8 cellular contexts compared by ENCODE assay signal in genomic region chr19:7871530-7872305, GRCh38. TPM values are rescaled to one million over a fixed set of nuclear protein-coding genes. Genes with fewer than 3 reads are reported as not detected.
DNase-seq lines count a peak whose midpoint lies in the region; ATAC-seq and TF ChIP-seq lines count a peak whose summit lies in the region.

No MANE protein-coding gene starts in this region.

- H2AFZ ChIP-seq in IMR-90 (replicated peaks; ENCODE audit: low read length, poor library complexity), result peak overlapping the region; percentile 95

- H2BK5ac ChIP-seq in IMR-90 (ENCODE audit: low read depth, low read length, poor library complexity, severe bottlenecking), result no peak overlapping the region

- TF ChIP-seq RAD21 in IMR-90 (IDR thresholded peaks at IDR 0.05; ENCODE audit: low read length), result no peak; the same call in 1 of the 2 replicates

- CTCF ChIA-PET in CD8-positive, alpha-beta memory T cell (lab: Charles Lee), result no interaction called here
- CTCF ChIA-PET in IMR-90 (lab: Yijun Ruan, JAX), result no interaction called here

- no peaks in the 10 kb centered on the region for H3K9me1 ChIP-seq in IMR-90 (ENCODE audit: insufficient read depth, low read length)

- H3K27me3 ChIP-seq in CD8-positive, alpha-beta memory T cell (ENCODE audit: insufficient read depth, low read length, poor library complexity, severe bottlenecking), result peaks cover 24% of the 10 kb centered on the region
- H3K27me3 ChIP-seq in IMR-90 (ENCODE audit: control insufficient read depth, insufficient read depth, low read length) (peaks cover 35% of the 10 kb centered on the region), SJSA1 (replicated peaks) (peaks cover 39% of the 10 kb centered on the region)

- intact Hi-C loops in IMR-90 (cut with micrococcal nuclease), result no loop called here

- peak overlapping the region; percentile 24 to 83 (median 67) for H3K4me3 Mint-ChIP-seq in CD8-positive, alpha-beta memory T cell

- no peaks in the 10 kb centered on the region for H3K36me3 Mint-ChIP-seq in CD8-positive, alpha-beta memory T cell

- no peaks in the 10 kb centered on the region for H3K9me3 ChIP-seq in CD8-positive, alpha-beta memory T cell (ENCODE audit: low read length)
- H3K9me3 ChIP-seq in IMR-90 (ENCODE audit: control insufficient read depth, insufficient read depth, low read length) (no peaks in the 10 kb centered on the region), SJSA1 (replicated peaks) (no peaks in the 10 kb centered on the region; the same call in 1 of the 2 replicates)

- TF ChIP-seq CTCF in IMR-90 (conservative IDR thresholded peaks at IDR 0.05; ENCODE audit: low read depth, low read length) (no peak), foreskin fibroblast (IDR thresholded peaks at IDR 0.05; ENCODE audit: low read depth, low read length) (no peak)

- 0 out of 2 replicates have a peak overlapping the region, but pooled peaks have one; percentile 19 for H3K4ac ChIP-seq in IMR-90 (ENCODE audit: low read depth, low read length)

- no TSS peak for BruUV-seq in IMR-90 (replicated peaks; lab: Mats Ljungman, UMichigan)

- peak overlapping the region; percentile 57 for H3K4me2 ChIP-seq in IMR-90 (ENCODE audit: low read depth, low read length)

- H3K14ac ChIP-seq in IMR-90 (replicated peaks; ENCODE audit: low read depth, low read length), result no peak overlapping the region; the same call in 1 of the 2 replicates

- H3K4me1 ChIP-seq in CD8-positive, alpha-beta memory T cell (ENCODE audit: insufficient read depth, low read length), result peaks cover 31% of the 10 kb centered on the region
- peaks cover 16% of the 10 kb centered on the region for H3K4me1 ChIP-seq in IMR-90 (ENCODE audit: control insufficient read depth, insufficient read depth, low read length)
- H3K4me1 ChIP-seq in SJSA1 (replicated peaks), result peaks cover 28% of the 10 kb centered on the region

- ATAC-seq in IMR-90 (ENCODE audit: low read depth), result peak; percentile 75
- ATAC-seq in HG03378 (IDR thresholded peaks at IDR 0.05; ENCODE audit: unreplicated experiment), result no peak

- peaks cover 19 to 34% of the 10 kb centered on the region in 2 donors for H3K27me3 Mint-ChIP-seq in CD8-positive, alpha-beta memory T cell

- H4K5ac ChIP-seq in IMR-90 (ENCODE audit: low read depth, low read length), result no peak overlapping the region

- no peak overlapping the region for H2AK5ac ChIP-seq in IMR-90 (ENCODE audit: low read depth, low read length)

- H3K27ac Mint-ChIP-seq in CD8-positive, alpha-beta memory T cell, result peak overlapping the region in 4 of 8 donors; percentile 14 to 31 (median 22)

- no peak for TF ChIP-seq POLR2A in IMR-90 (IDR thresholded peaks at IDR 0.05; ENCODE audit: low read depth, low read length)

- DNase-seq in CD8-positive, alpha-beta memory T cell, result peak; percentile 72 to 87 (median 82)
- DNase-seq in IMR-90, result peak; percentile 85
- peak; percentile 85 to 91 for DNase-seq in SJSA1 (ENCODE audit: low read depth in 1 of 2, low spot score in 2 of 2)
- DNase-seq in activated gamma-delta T cell treated with Interleukin-2 at 50 U/mL for 16 hours, result peak; percentile 71
- DNase-seq in foreskin fibroblast, result peak; percentile 87 to 95
- peak; percentile 62 for DNase-seq in non-pigmented ciliary epithelial cell (ENCODE audit: low read depth)
- peak; percentile 77 for DNase-seq in stromal cell of bone marrow (ENCODE audit: low read depth)

- POLR2A ChIA-PET in CD8-positive, alpha-beta memory T cell (lab: Charles Lee), result no interaction called here
- POLR2A ChIA-PET in IMR-90 (lab: Charles Lee; ENCODE audit: unreplicated experiment), result no interaction called here

- H2BK120ac ChIP-seq in IMR-90 (ENCODE audit: low read depth, low read length), result peak overlapping the region; percentile 60; the same call in 1 of the 2 replicates

- peaks cover 26 to 46% (median 28%) of the 10 kb centered on the region in 3 donors for H3K4me1 Mint-ChIP-seq in CD8-positive, alpha-beta memory T cell

- H2BK20ac ChIP-seq in IMR-90 (ENCODE audit: low read depth, low read length), result no peak overlapping the region

- H4K91ac ChIP-seq in IMR-90 (ENCODE audit: insufficient read depth, low read depth, low read length), result 0 out of 2 replicates have a peak overlapping the region, but pooled peaks have one; percentile 42

- peak overlapping the region in 1 of 2 experiments; percentile 83; a peak in 1 of 4 replicates for H4K8ac ChIP-seq in IMR-90 (ENCODE audit: low read depth in 2 of 2, low read length in 2 of 2)

- 9% methylated on average over 18 of the region's 30 CpGs; no CpG with 5 or more reads in 1 of the 2 experiments for WGBS in IMR-90 (ENCODE audit: extremely low coverage in 2 of 2, insufficient read length in 1 of 2), 2 experiments

- H4K20me1 ChIP-seq in IMR-90 (ENCODE audit: insufficient read depth, low read length), result peaks cover 8% of the 10 kb centered on the region

- H3K9ac ChIP-seq in IMR-90 (ENCODE audit: low read depth, low read length), result 0 out of 2 replicates have a peak overlapping the region, but pooled peaks have one; percentile 24

- peaks cover 0 to 2% (median 0%) of the 10 kb centered on the region in 5 donors for H3K9me3 Mint-ChIP-seq in CD8-positive, alpha-beta memory T cell

- dilution Hi-C loops in IMR-90 (cut with HindIII; ENCODE audit: low sequenced_read_pairs, unreplicated experiment), result no loop called here

- H2BK15ac ChIP-seq in IMR-90 (ENCODE audit: low read depth, low read length), result no peak overlapping the region

- no peak overlapping the region for H3K56ac ChIP-seq in IMR-90 (ENCODE audit: extremely low read depth, insufficient read depth, low read length)

- no peak overlapping the region for H3K18ac ChIP-seq in IMR-90 (ENCODE audit: low read depth, low read length)

- in situ Hi-C loops in IMR-90 (cut with MboI; ENCODE audit: low sequenced_read_pairs), result no loop called here

- H3K23ac ChIP-seq in IMR-90 (ENCODE audit: low read depth, low read length), result no peak overlapping the region

- H3K4me3 ChIP-seq in CD8-positive, alpha-beta memory T cell (ENCODE audit: low read length), result peak overlapping the region; percentile 39
- peak overlapping the region; percentile 30 for H3K4me3 ChIP-seq in IMR-90 (ENCODE audit: insufficient read depth, low read depth, low read length)
- H3K4me3 ChIP-seq in SJSA1, result no peak overlapping the region
- peak overlapping the region; percentile 43 to 56 for H3K4me3 ChIP-seq in foreskin fibroblast (ENCODE audit: low read depth in 1 of 2, low read length in 2 of 2)

- peak overlapping the region; percentile 34 for H2AK9ac ChIP-seq in IMR-90 (replicated peaks; ENCODE audit: low read depth, low read length, poor library complexity)

- no peaks in the 10 kb centered on the region for H3K79me1 ChIP-seq in IMR-90 (ENCODE audit: low read depth in 1 of 2, low read length in 2 of 2)

- peak overlapping the region; percentile 57 for H3K27ac ChIP-seq in CD8-positive, alpha-beta memory T cell (ENCODE audit: low read depth, low read length)
- H3K27ac ChIP-seq in IMR-90 (ENCODE audit: insufficient read depth, low read length), result peak overlapping the region; percentile 38; the same call in 1 of the 2 replicates
- no peak overlapping the region for H3K27ac ChIP-seq in SJSA1

- H3K36me3 ChIP-seq in CD8-positive, alpha-beta memory T cell (ENCODE audit: insufficient read depth, low read length), result no peaks in the 10 kb centered on the region
- H3K36me3 ChIP-seq in IMR-90 (ENCODE audit: control insufficient read depth, insufficient read depth, low read length), result no peaks in the 10 kb centered on the region
- H3K36me3 ChIP-seq in SJSA1, result no peaks in the 10 kb centered on the region

TF ChIP-seq in IMR-90, 13 proteins besides CTCF, POLR2A, EP300 and RAD21 (continues in another document):
- TF ChIP-seq RCOR1 (IDR thresholded peaks at IDR 0.05; ENCODE audit: insufficient replicate concordance, low read length), result no peak

RNA-seq across cellular contexts. Expression of gene PRR36, which starts 2.5 kb away (rescaled TPM):
- not detected for total RNA-seq in CD8-positive, alpha-beta memory T cell
- polyA plus RNA-seq in CD8-positive, alpha-beta memory T cell, result not detected
- not detected in 2 replicates for total RNA-seq in IMR-90 (2012; rRNA removed)
- polyA plus RNA-seq in IMR-90 (2012; rRNA removed), result 0.02 and 0.06 TPM in 2 replicates
- polyA plus RNA-seq in IMR-90 (2012; cell fraction: cytosol; rRNA removed), result 0.05 and 0.21 TPM in 2 replicates
- 0.09 and 0.29 TPM in 2 replicates for polyA plus RNA-seq in IMR-90 (2012; cell fraction: nucleus; rRNA removed; ENCODE audit: low replicate concordance)
- total RNA-seq in SJSA1 (2014; rRNA removed; shearing (Covaris generic)), result not detected in 2 replicates

RNA-seq across cellular contexts. Expression of gene LRRC8E, which starts 16.6 kb away (rescaled TPM):
- total RNA-seq in CD8-positive, alpha-beta memory T cell, result not detected
- polyA plus RNA-seq in CD8-positive, alpha-beta memory T cell, result not detected
- total RNA-seq in IMR-90 (2012; rRNA removed), result 6.9 and 7.2 TPM in 2 replicates
- polyA plus RNA-seq in IMR-90 (2012; rRNA removed), result 6.4 and 6.9 TPM in 2 replicates
- 4.1 and 5.4 TPM in 2 replicates for polyA plus RNA-seq in IMR-90 (2012; cell fraction: cytosol; rRNA removed)
- 4.1 and 7.1 TPM in 2 replicates for polyA plus RNA-seq in IMR-90 (2012; cell fraction: nucleus; rRNA removed; ENCODE audit: low replicate concordance)
- total RNA-seq in SJSA1 (2014; rRNA removed; shearing (Covaris generic)), result 1.9 and 2.1 TPM in 2 replicates

RNA-seq across cellular contexts. Expression of gene MAP2K7, which starts 32.0 kb away (rescaled TPM):
- 10 to 100 TPM; 35.9 to 38.3 TPM for total RNA-seq in CD8-positive, alpha-beta memory T cell
- 2.0 TPM for polyA plus RNA-seq in CD8-positive, alpha-beta memory T cell
- 3.9 and 4.1 TPM in 2 replicates for total RNA-seq in IMR-90 (2012; rRNA removed)
- polyA plus RNA-seq in IMR-90 (2012; rRNA removed), result 15.6 TPM in 2 replicates
- 4.4 and 11.5 TPM in 2 replicates for polyA plus RNA-seq in IMR-90 (2012; cell fraction: cytosol; rRNA removed)
- 49.0 and 68.0 TPM in 2 replicates for polyA plus RNA-seq in IMR-90 (2012; cell fraction: nucleus; rRNA removed; ENCODE audit: low replicate concordance)
- total RNA-seq in SJSA1 (2014; rRNA removed; shearing (Covaris generic)), result 3.2 and 9.7 TPM in 2 replicates

RNA-seq across cellular contexts. Expression of gene EVI5L, which starts 41.7 kb away (rescaled TPM):
- 1 to 10 TPM; 6.7 to 7.4 TPM for total RNA-seq in CD8-positive, alpha-beta memory T cell
- polyA plus RNA-seq in CD8-positive, alpha-beta memory T cell, result 2.9 TPM
- total RNA-seq in IMR-90 (2012; rRNA removed), result 12.7 and 15.0 TPM in 2 replicates
- polyA plus RNA-seq in IMR-90 (2012; rRNA removed), result 14.6 and 15.0 TPM in 2 replicates
- polyA plus RNA-seq in IMR-90 (2012; cell fraction: cytosol; rRNA removed), result 13.6 and 18.5 TPM in 2 replicates
- 21.0 and 37.0 TPM in 2 replicates for polyA plus RNA-seq in IMR-90 (2012; cell fraction: nucleus; rRNA removed; ENCODE audit: low replicate concordance)
- 15.6 and 16.3 TPM in 2 replicates for total RNA-seq in SJSA1 (2014; rRNA removed; shearing (Covaris generic))

RNA-seq across cellular contexts. Expression of gene TGFBR3L, which starts 42.9 kb away (rescaled TPM):
- total RNA-seq in CD8-positive, alpha-beta memory T cell, result 1 to 10 TPM; 7.7 to 8.6 TPM
- polyA plus RNA-seq in CD8-positive, alpha-beta memory T cell, result 1.3 TPM
- not detected in 2 replicates for total RNA-seq in IMR-90 (2012; rRNA removed)
- polyA plus RNA-seq in IMR-90 (2012; rRNA removed), result 0.94 and 2.2 TPM in 2 replicates
- polyA plus RNA-seq in IMR-90 (2012; cell fraction: cytosol; rRNA removed), result 3.5 and 4.4 TPM in 2 replicates
- 1.9 and 3.1 TPM in 2 replicates for polyA plus RNA-seq in IMR-90 (2012; cell fraction: nucleus; rRNA removed; ENCODE audit: low replicate concordance)
- total RNA-seq in SJSA1 (2014; rRNA removed; shearing (Covaris generic)), result not detected in 2 replicates
